ENCODE assay signal across 14 cellular contexts in the genomic region with DNA sequence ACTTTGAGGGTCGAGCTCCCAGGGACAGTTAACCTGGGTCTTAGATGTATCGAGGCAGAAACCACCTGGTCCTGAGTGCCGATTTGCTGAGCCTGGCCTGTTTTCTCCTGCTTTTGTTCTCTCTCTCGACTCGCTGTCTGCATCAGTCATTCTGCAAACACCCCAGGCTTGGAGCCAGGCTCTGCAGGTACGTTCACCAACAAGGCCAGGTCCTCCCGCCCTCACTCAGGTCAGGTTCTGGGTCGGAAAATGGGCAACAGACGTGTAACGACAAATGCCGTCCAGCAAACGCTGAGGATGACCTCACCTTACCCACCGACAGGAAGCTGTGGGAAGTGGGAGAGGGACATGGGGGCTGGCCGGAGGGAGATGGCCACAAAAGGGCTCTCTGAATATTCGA. TPM values are rescaled to one million over a fixed set of nuclear protein-coding genes. Genes with fewer than 3 reads are reported as not detected.
A peak's percentile ranks its signal among the peaks of the same experiment; 100 is the strongest.
DNase-seq lines count a peak whose midpoint lies in the region; ATAC-seq, FAIRE-seq and TF ChIP-seq lines count a peak whose summit lies in the region.
"Had no signal": no experiment of that assay in that cellular context is flagged by ENCODE, and none has a peak within 500 bp of the region (broad histone marks: within the 10 kb centered on the region; RNA-seq: fewer than 3 reads in every experiment).

No MANE protein-coding gene starts in this region.

- H3K4me3 ChIP-seq in IMR-90 (ENCODE audit: insufficient read depth, low read depth, low read length), result no peak overlapping the region
- no peak overlapping the region for H3K4me3 ChIP-seq in H1 (ENCODE audit: extremely low read depth in 1 of 4, insufficient read depth in 2 of 4, low read depth in 3 of 4, low read length in 4 of 4)
- H3K4me3 ChIP-seq in parathyroid adenoma (ENCODE audit: low read depth, low read length), result no peak overlapping the region
- no peak overlapping the region for H3K4me3 ChIP-seq in spleen
- no peak overlapping the region for H3K4me3 ChIP-seq in smooth muscle cell
- H3K4me3 ChIP-seq: A549, GM12878, HAP-1 had no signal

- no peak overlapping the region for H3K23ac ChIP-seq in IMR-90 (ENCODE audit: low read depth, low read length)
- no peak overlapping the region for H3K23ac ChIP-seq in H1 (ENCODE audit: insufficient read length)

- H4K91ac ChIP-seq in IMR-90 (ENCODE audit: insufficient read depth, low read depth, low read length), result no peak overlapping the region
- H4K91ac ChIP-seq in H1 (replicated peaks; ENCODE audit: insufficient read length, low read length), result no peak overlapping the region

- H3F3A ChIP-seq in smooth muscle cell (ENCODE audit: low read depth), result no peaks in the 10 kb centered on the region

- no peaks in the 10 kb centered on the region for H3K9me1 ChIP-seq in IMR-90 (ENCODE audit: insufficient read depth, low read length)

- no peak for TF ChIP-seq CTCF in IMR-90 (conservative IDR thresholded peaks at IDR 0.05; ENCODE audit: low read depth, low read length)
- no peak for TF ChIP-seq CTCF in H1 (IDR thresholded peaks at IDR 0.05; ENCODE audit: control extremely low read depth in 1 of 3, insufficient read depth in 1 of 3, low read depth in 1 of 3, low read length in 3 of 3)
- no peak for TF ChIP-seq CTCF in parathyroid adenoma (IDR thresholded peaks at IDR 0.05)
- no peak for TF ChIP-seq CTCF in spleen (IDR thresholded peaks at IDR 0.05 in 8 of 11, conservative IDR thresholded peaks at IDR 0.05 in 3 of 11)
- no peak for TF ChIP-seq CTCF in smooth muscle cell (IDR thresholded peaks at IDR 0.05; ENCODE audit: borderline replicate concordance, insufficient read depth, poor library complexity, severe bottlenecking)

- no peak overlapping the region for H3K4ac ChIP-seq in IMR-90 (ENCODE audit: low read depth, low read length)
- H3K4ac ChIP-seq in H1 (replicated peaks; ENCODE audit: insufficient read length, low read depth, low read length), result no peak overlapping the region

- peaks cover 2% of the 10 kb centered on the region; the same call in 1 of the 2 replicates for H3K27me3 ChIP-seq in IMR-90 (ENCODE audit: control insufficient read depth, insufficient read depth, low read length)
- H3K27me3 ChIP-seq in H1 (replicated peaks in 1 of 4; ENCODE audit: control insufficient read depth in 3 of 4, extremely low read depth in 1 of 4, insufficient read depth in 3 of 4, low read length in 3 of 4), result no peaks in the 10 kb centered on the region
- no peaks in the 10 kb centered on the region for H3K27me3 ChIP-seq in parathyroid adenoma (ENCODE audit: control insufficient read depth, insufficient read depth, low read length)
- peaks cover 0 to 6% (median 0%) of the 10 kb centered on the region in 7 donors for H3K27me3 ChIP-seq in spleen (replicated peaks in 1 of 7)
- no peaks in the 10 kb centered on the region for H3K27me3 ChIP-seq in smooth muscle cell (ENCODE audit: low read depth)

- POLR2A ChIA-PET in IMR-90 (lab: Charles Lee; ENCODE audit: unreplicated experiment), result no interaction called here
- POLR2A ChIA-PET in H1 (lab: Charles Lee; ENCODE audit: partially characterized antibody), result no interaction called here

- TF ChIP-seq POLR2A in IMR-90 (IDR thresholded peaks at IDR 0.05; ENCODE audit: low read depth, low read length), result no peak
- TF ChIP-seq POLR2A in H1 (IDR thresholded peaks at IDR 0.05; ENCODE audit: control extremely low read depth in 1 of 2, low read depth in 2 of 2, low read length in 2 of 2), result no peak
- no peak for TF ChIP-seq POLR2A in spleen (IDR thresholded peaks at IDR 0.05)

- no peak overlapping the region; the same call in 1 of the 2 replicates for H2BK12ac ChIP-seq in H1 (ENCODE audit: low read depth, low read length)

- in situ Hi-C loops in IMR-90 (cut with MboI; ENCODE audit: low sequenced_read_pairs), result no loop called here

- H2BK15ac ChIP-seq in IMR-90 (ENCODE audit: low read depth, low read length) (no peak overlapping the region), H1 (ENCODE audit: low read length) (no peak overlapping the region)

- WGBS in IMR-90 (ENCODE audit: extremely low coverage in 2 of 2, insufficient read length in 1 of 2), 2 experiments, result 93% methylated on average over 4 of the region's 15 CpGs; no CpG with 5 or more reads in 1 of the 2 experiments
- 88% methylated on average over 15 of the region's 15 CpGs; no CpG with 5 or more reads in 1 of the 2 experiments for WGBS in H1 (ENCODE audit: extremely low coverage in 1 of 2, insufficient coverage in 1 of 2, insufficient read length in 1 of 2, insufficient replicate concordance in 2 of 2, low coverage in 1 of 2, low lambda C conversion rate in 2 of 2, missing lambda C conversion rate in 1 of 2), 2 experiments
- 83 to 88% (median 84%) methylated on average over 15 of the region's 15 CpGs for WGBS in spleen, 5 donors
- WGBS in smooth muscle cell (ENCODE audit: low lambda C conversion rate), result 89% methylated on average over 15 of the region's 15 CpGs

- H3K4me1 ChIP-seq in IMR-90 (ENCODE audit: control insufficient read depth, insufficient read depth, low read length) (no peaks in the 10 kb centered on the region), H1 (replicated peaks in 1 of 4; ENCODE audit: control insufficient read depth in 3 of 4, insufficient read depth in 4 of 4, low read length in 3 of 4) (no peaks in the 10 kb centered on the region), parathyroid adenoma (peaks cover 17% of the 10 kb centered on the region), spleen (no peaks in the 10 kb centered on the region), smooth muscle cell (ENCODE audit: low read depth) (peaks cover 11% of the 10 kb centered on the region)
- H3K4me1 ChIP-seq: A549, HAP-1 had no signal

- H3K9ac ChIP-seq in IMR-90 (ENCODE audit: low read depth, low read length), result no peak overlapping the region
- H3K9ac ChIP-seq in H1 (replicated peaks in 1 of 4; ENCODE audit: extremely low read depth in 1 of 4, low read depth in 3 of 4, low read length in 3 of 4), result no peak overlapping the region
- H3K9ac ChIP-seq in parathyroid adenoma, result no peak overlapping the region
- no peak overlapping the region for H3K9ac ChIP-seq in smooth muscle cell (ENCODE audit: low read depth)

- H3K79me2 ChIP-seq in H1 (ENCODE audit: control insufficient read depth in 1 of 2, insufficient read depth in 2 of 2, low read length in 2 of 2) (no peaks in the 10 kb centered on the region), parathyroid adenoma (no peaks in the 10 kb centered on the region), smooth muscle cell (ENCODE audit: low read depth) (no peaks in the 10 kb centered on the region)

- BruUV-seq in IMR-90 (replicated peaks; lab: Mats Ljungman, UMichigan), result no TSS peak

- H3K79me1 ChIP-seq in IMR-90 (ENCODE audit: low read depth in 1 of 2, low read length in 2 of 2), result no peaks in the 10 kb centered on the region
- no peaks in the 10 kb centered on the region for H3K79me1 ChIP-seq in H1 (ENCODE audit: low read depth, low read length)

- ATAC-seq in IMR-90 (ENCODE audit: low read depth), result no peak
- ATAC-seq: A549, GM12878 had no signal

- H3K23me2 ChIP-seq in H1 (ENCODE audit: low read depth, low read length), result no peaks in the 10 kb centered on the region

- CTCF ChIA-PET in IMR-90 (lab: Yijun Ruan, JAX) (interaction anchor here (0.9 to 1.1 kb wide), 3 partner anchors 16 to 53 kb away, joined by 3 read pairs; no protein-coding TSS in a partner anchor), H1 (lab: Charles Lee; ENCODE audit: partially characterized antibody) (interaction anchor here (1.0 to 3.6 kb wide), 4 partner anchors 13 to 69 kb away, joined by 3 to 18 read pairs (median 4); no protein-coding TSS in a partner anchor)

- H2AFZ ChIP-seq in IMR-90 (replicated peaks; ENCODE audit: low read length, poor library complexity) (no peak overlapping the region), H1 (ENCODE audit: low read length) (no peak overlapping the region), parathyroid adenoma (no peak overlapping the region), smooth muscle cell (ENCODE audit: low read depth) (no peak overlapping the region)

- H4K8ac ChIP-seq in IMR-90 (ENCODE audit: low read depth in 2 of 2, low read length in 2 of 2) (no peak overlapping the region), H1 (ENCODE audit: extremely low read depth, insufficient read depth, low read length) (no peak overlapping the region)

- H2AK9ac ChIP-seq in IMR-90 (replicated peaks; ENCODE audit: low read depth, low read length, poor library complexity), result no peak overlapping the region

- no peak overlapping the region for H3K56ac ChIP-seq in IMR-90 (ENCODE audit: extremely low read depth, insufficient read depth, low read length)
- H3K56ac ChIP-seq in H1 (replicated peaks; ENCODE audit: insufficient read length, low read depth, low read length), result no peak overlapping the region

- H3K4me2 ChIP-seq in IMR-90 (ENCODE audit: low read depth, low read length), result no peak overlapping the region
- H3K4me2 ChIP-seq in H1 (ENCODE audit: insufficient read depth in 1 of 2, low read depth in 2 of 2, low read length in 2 of 2), result no peak overlapping the region
- H3K4me2 ChIP-seq in parathyroid adenoma (ENCODE audit: low read length), result no peak overlapping the region
- no peak overlapping the region for H3K4me2 ChIP-seq in smooth muscle cell
- H3K4me2 ChIP-seq: A549 had no signal

- H3K14ac ChIP-seq in IMR-90 (replicated peaks; ENCODE audit: low read depth, low read length) (no peak overlapping the region), H1 (ENCODE audit: insufficient read length) (no peak overlapping the region)

- no peak overlapping the region for H3K27ac ChIP-seq in IMR-90 (ENCODE audit: insufficient read depth, low read length)
- H3K27ac ChIP-seq in H1 (ENCODE audit: low read depth, low read length), result no peak overlapping the region
- peak overlapping the region; percentile 66 for H3K27ac ChIP-seq in parathyroid adenoma
- H3K27ac ChIP-seq in spleen, result no peak overlapping the region
- H3K27ac ChIP-seq in smooth muscle cell (ENCODE audit: low read depth), result no peak overlapping the region
- H3K27ac ChIP-seq: A549 had no signal

- DNase-seq in IMR-90, result no peak
- no peak for DNase-seq in H1 (ENCODE audit: low read depth in 1 of 2, low spot score in 2 of 2)
- peak; percentile 49 for DNase-seq in spleen
- no peak for DNase-seq in activated effector memory CD4-positive, alpha-beta T cell treated with Interleukin-2 at 50 U/mL for 16 hours
- DNase-seq in smooth muscle cell (lab: John Stamatoyannopoulos, UW; ENCODE audit: unreplicated experiment), result no peak
- DNase-seq in GM19239 (ENCODE audit: insufficient read length, low spot score), result no peak
- no peak for DNase-seq in NCI-H748 (lab: John Stamatoyannopoulos, UW; ENCODE audit: unreplicated experiment)
- DNase-seq: CD4-positive, CD25-positive, alpha-beta regulatory T cell; GOT3 had no signal

- H2BK20ac ChIP-seq in IMR-90 (ENCODE audit: low read depth, low read length), result no peak overlapping the region
- no peak overlapping the region for H2BK20ac ChIP-seq in H1 (ENCODE audit: low read length)

- TF ChIP-seq EP300 in H1 (IDR thresholded peaks at IDR 0.05; ENCODE audit: borderline replicate concordance in 1 of 2, low read depth in 2 of 2, low read length in 2 of 2), result no peak

- no peaks in the 10 kb centered on the region for H4K20me1 ChIP-seq in IMR-90 (ENCODE audit: insufficient read depth, low read length)
- H4K20me1 ChIP-seq in H1 (replicated peaks in 1 of 2; ENCODE audit: control insufficient read depth in 1 of 2, insufficient read depth in 2 of 2, low read length in 2 of 2), result no peaks in the 10 kb centered on the region
- H4K20me1 ChIP-seq in smooth muscle cell (ENCODE audit: low read depth), result no peaks in the 10 kb centered on the region

- H2AK5ac ChIP-seq in IMR-90 (ENCODE audit: low read depth, low read length) (peak overlapping the region; percentile 8; the same call in 1 of the 2 replicates), H1 (ENCODE audit: low read depth, low read length) (no peak overlapping the region)

- H3K18ac ChIP-seq in IMR-90 (ENCODE audit: low read depth, low read length), result no peak overlapping the region
- H3K18ac ChIP-seq in H1 (ENCODE audit: extremely low read depth, low read length), result no peak overlapping the region

- intact Hi-C loops in IMR-90 (cut with micrococcal nuclease), result no loop called here
- intact Hi-C loops in spleen (cut with DNase I; ENCODE audit: low total_unique reads), result no loop called here

- dilution Hi-C loops in IMR-90 (cut with HindIII; ENCODE audit: low sequenced_read_pairs, unreplicated experiment), result no loop called here

- H4K5ac ChIP-seq in IMR-90 (ENCODE audit: low read depth, low read length) (no peak overlapping the region), H1 (ENCODE audit: insufficient read length, low read depth, low read length) (no peak overlapping the region)

- FAIRE-seq in H1 (lab: Jason Lieb, UNC), result no peak
- no peak for FAIRE-seq in GM19239 (lab: Jason Lieb, UNC)
- FAIRE-seq: A549, GM12878, GM18507 had no signal

- H2BK5ac ChIP-seq in IMR-90 (ENCODE audit: low read depth, low read length, poor library complexity, severe bottlenecking) (no peak overlapping the region), H1 (ENCODE audit: low read depth, low read length) (0 out of 2 replicates have a peak overlapping the region, but pooled peaks have one; percentile 71)

- H2BK120ac ChIP-seq in IMR-90 (ENCODE audit: low read depth, low read length), result no peak overlapping the region
- H2BK120ac ChIP-seq in H1 (replicated peaks; ENCODE audit: low read depth, low read length), result no peak overlapping the region

- H3K9me3 ChIP-seq in IMR-90 (ENCODE audit: control insufficient read depth, insufficient read depth, low read length) (no peaks in the 10 kb centered on the region), H1 (ENCODE audit: insufficient read depth in 2 of 2, low read depth in 1 of 2, low read length in 1 of 2) (no peaks in the 10 kb centered on the region), parathyroid adenoma (ENCODE audit: control insufficient read depth, low read length) (no peaks in the 10 kb centered on the region), spleen (no peaks in the 10 kb centered on the region), smooth muscle cell (replicated peaks; ENCODE audit: low read depth) (no peaks in the 10 kb centered on the region)
- H3K9me3 ChIP-seq: A549, HAP-1 had no signal

- H3K36me3 ChIP-seq in IMR-90 (ENCODE audit: control insufficient read depth, insufficient read depth, low read length) (no peaks in the 10 kb centered on the region), H1 (ENCODE audit: control insufficient read depth in 2 of 4, insufficient read depth in 4 of 4, low read length in 3 of 4) (no peaks in the 10 kb centered on the region), parathyroid adenoma (ENCODE audit: control insufficient read depth, insufficient read depth, low read length) (no peaks in the 10 kb centered on the region), spleen (no peaks in the 10 kb centered on the region), smooth muscle cell (ENCODE audit: low read depth) (no peaks in the 10 kb centered on the region)
- H3K36me3 ChIP-seq: HAP-1 had no signal

- no peak for TF ChIP-seq RAD21 in IMR-90 (IDR thresholded peaks at IDR 0.05; ENCODE audit: low read length)
- no peak for TF ChIP-seq RAD21 in H1 (IDR thresholded peaks at IDR 0.05 in 1 of 2, conservative IDR thresholded peaks at IDR 0.05 in 1 of 2; ENCODE audit: low read depth in 2 of 2, low read length in 2 of 2)

RNA-seq across cellular contexts. Expression of gene PXDN, which starts 57.7 kb away (rescaled TPM):
- total RNA-seq in IMR-90 (2012; rRNA removed) (148 and 153 TPM in 2 replicates), spleen (10 to 100 TPM; 25.1 to 49.3 (median 38.7) TPM), smooth muscle cell (328 and 334 TPM in 2 replicates)
- polyA plus RNA-seq in IMR-90 (2012; rRNA removed) (268 and 332 TPM in 2 replicates), H1 (2011; rRNA removed) (104 and 204 TPM in 2 replicates), spleen (1 to 10 TPM; 1.9 to 3.6 (median 1.9) TPM), smooth muscle cell (253 and 333 TPM in 2 replicates)
- polyA plus RNA-seq in IMR-90 (2012; cell fraction: cytosol; rRNA removed), result 300 and 432 TPM in 2 replicates
- polyA plus RNA-seq in IMR-90 (2012; cell fraction: nucleus; rRNA removed; ENCODE audit: low replicate concordance), result 369 and 399 TPM in 2 replicates
- total RNA-seq in H1 (2021; fragmentation: NEBNext Ultra II Directional; extraction: Animal tissue kit (Norgen Biotek cat#: 25700)), result 131 and 141 TPM in 2 replicates
- polyA plus RNA-seq in H1 (2011; cell fraction: cytosol; rRNA removed), result 80.0 TPM
- polyA plus RNA-seq in H1 (2011; cell fraction: nucleus; rRNA removed), result 206 TPM
- 74.0 to 91.4 TPM (median 80.3 TPM) in 4 replicates for polyA plus RNA-seq in H1 (2012, experiment 1 of 2)
- polyA plus RNA-seq in H1 (2012, experiment 2 of 2), result 31.1 TPM
- polyA plus RNA-seq in H1 (2013, experiment 1 of 2), result 208 TPM
- polyA plus RNA-seq in H1 (2013, experiment 2 of 2), result 187 TPM
- polyA minus RNA-seq in H1 (2011; rRNA and poly(A)+ RNA removed), result 68.1 and 71.5 TPM in 2 replicates
- polyA minus RNA-seq in H1 (2011; cell fraction: cytosol; rRNA and poly(A)+ RNA removed), result 54.3 TPM
- 58.5 TPM for polyA minus RNA-seq in H1 (2011; cell fraction: nucleus; rRNA and poly(A)+ RNA removed)
- polyA plus RNA-seq: CD4-positive, CD25-positive, alpha-beta regulatory T cell had no signal
